In the genomic region with DNA sequence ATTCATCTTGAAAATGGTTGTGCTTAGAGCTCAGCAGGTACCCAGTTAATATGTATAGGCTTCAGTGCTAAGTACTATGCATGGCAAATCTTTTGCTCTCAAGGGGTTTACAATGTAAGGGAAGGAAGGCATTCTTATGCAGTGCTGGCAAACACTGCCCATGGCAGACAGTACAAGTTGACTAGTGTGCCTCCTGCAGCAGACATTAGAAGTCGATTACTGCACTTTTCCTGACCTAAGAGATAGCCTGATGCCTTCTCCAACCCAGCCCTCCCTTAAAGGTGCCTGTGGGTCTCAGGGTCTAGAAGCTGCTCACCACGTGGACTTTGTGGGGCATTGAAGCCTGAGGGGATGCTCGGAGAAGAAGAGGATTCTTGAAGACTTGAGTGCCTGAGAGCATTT, we compare ENCODE assay signal across 1 cellular context.
TF ChIP-seq lines count a peak whose summit lies in the region.

No MANE protein-coding gene starts in this region.

TF ChIP-seq in HEK293, 187 proteins besides CTCF, POLR2A, EP300 and RAD21 (continued from another document):
- TF ChIP-seq ZNF202 (tag by site-specific recombination; IDR thresholded peaks at IDR 0.05; ENCODE audit: borderline replicate concordance) (no peak), ZNF112 (tag by site-specific recombination; IDR thresholded peaks at IDR 0.05) (no peak), IKZF3 (tag by site-specific recombination; IDR thresholded peaks at IDR 0.05) (no peak), ZSCAN23 (tag by site-specific recombination; IDR thresholded peaks at IDR 0.05) (no peak), SCRT2 (tag by site-specific recombination; IDR thresholded peaks at IDR 0.05) (no peak), ZNF48 (tag by site-specific recombination; IDR thresholded peaks at IDR 0.05) (no peak), ZNF544 (tag by site-specific recombination; IDR thresholded peaks at IDR 0.05) (no peak), SP3 (tag by site-specific recombination; IDR thresholded peaks at IDR 0.05) (no peak), ZNF366 (tag by site-specific recombination; conservative IDR thresholded peaks at IDR 0.05) (no peak), ZBTB17 (tag by site-specific recombination; IDR thresholded peaks at IDR 0.05) (peak; percentile 91), ZNF555 (tag by site-specific recombination; conservative IDR thresholded peaks at IDR 0.05) (no peak), ZNF701 (tag by site-specific recombination; IDR thresholded peaks at IDR 0.05) (no peak), ZNF23 (tag by site-specific recombination; IDR thresholded peaks at IDR 0.05; ENCODE audit: borderline replicate concordance) (peak; percentile 91; the same call in 1 of the 2 replicates)
- TF ChIP-seq, protein P1, sequence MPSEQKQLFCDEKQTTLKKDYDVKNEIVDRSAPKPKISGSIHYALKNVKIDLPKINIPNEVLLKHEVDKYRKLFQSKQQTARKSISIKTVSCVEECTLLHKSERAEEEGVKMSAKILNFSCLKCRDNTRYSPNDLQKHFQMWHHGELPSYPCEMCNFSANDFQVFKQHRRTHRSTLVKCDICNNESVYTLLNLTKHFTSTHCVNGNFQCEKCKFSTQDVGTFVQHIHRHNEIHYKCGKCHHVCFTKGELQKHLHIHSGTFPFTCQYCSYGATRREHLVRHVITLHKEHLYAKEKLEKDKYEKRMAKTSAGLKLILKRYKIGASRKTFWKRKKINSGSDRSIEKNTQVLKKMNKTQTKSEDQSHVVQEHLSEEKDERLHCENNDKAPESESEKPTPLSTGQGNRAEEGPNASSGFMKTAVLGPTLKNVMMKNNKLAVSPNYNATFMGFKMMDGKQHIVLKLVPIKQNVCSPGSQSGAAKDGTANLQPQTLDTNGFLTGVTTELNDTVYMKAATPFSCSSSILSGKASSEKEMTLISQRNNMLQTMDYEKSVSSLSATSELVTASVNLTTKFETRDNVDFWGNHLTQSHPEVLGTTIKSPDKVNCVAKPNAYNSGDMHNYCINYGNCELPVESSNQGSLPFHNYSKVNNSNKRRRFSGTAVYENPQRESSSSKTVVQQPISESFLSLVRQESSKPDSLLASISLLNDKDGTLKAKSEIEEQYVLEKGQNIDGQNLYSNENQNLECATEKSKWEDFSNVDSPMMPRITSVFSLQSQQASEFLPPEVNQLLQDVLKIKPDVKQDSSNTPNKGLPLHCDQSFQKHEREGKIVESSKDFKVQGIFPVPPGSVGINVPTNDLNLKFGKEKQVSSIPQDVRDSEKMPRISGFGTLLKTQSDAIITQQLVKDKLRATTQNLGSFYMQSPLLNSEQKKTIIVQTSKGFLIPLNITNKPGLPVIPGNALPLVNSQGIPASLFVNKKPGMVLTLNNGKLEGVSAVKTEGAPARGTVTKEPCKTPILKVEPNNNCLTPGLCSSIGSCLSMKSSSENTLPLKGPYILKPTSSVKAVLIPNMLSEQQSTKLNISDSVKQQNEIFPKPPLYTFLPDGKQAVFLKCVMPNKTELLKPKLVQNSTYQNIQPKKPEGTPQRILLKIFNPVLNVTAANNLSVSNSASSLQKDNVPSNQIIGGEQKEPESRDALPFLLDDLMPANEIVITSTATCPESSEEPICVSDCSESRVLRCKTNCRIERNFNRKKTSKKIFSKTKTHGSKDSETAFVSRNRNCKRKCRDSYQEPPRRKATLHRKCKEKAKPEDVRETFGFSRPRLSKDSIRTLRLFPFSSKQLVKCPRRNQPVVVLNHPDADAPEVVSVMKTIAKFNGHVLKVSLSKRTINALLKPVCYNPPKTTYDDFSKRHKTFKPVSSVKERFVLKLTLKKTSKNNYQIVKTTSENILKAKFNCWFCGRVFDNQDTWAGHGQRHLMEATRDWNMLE (tag by site-specific recombination; conservative IDR thresholded peaks at IDR 0.05; ENCODE audit: low read depth) = no peak
- TF ChIP-seq, protein P2, sequence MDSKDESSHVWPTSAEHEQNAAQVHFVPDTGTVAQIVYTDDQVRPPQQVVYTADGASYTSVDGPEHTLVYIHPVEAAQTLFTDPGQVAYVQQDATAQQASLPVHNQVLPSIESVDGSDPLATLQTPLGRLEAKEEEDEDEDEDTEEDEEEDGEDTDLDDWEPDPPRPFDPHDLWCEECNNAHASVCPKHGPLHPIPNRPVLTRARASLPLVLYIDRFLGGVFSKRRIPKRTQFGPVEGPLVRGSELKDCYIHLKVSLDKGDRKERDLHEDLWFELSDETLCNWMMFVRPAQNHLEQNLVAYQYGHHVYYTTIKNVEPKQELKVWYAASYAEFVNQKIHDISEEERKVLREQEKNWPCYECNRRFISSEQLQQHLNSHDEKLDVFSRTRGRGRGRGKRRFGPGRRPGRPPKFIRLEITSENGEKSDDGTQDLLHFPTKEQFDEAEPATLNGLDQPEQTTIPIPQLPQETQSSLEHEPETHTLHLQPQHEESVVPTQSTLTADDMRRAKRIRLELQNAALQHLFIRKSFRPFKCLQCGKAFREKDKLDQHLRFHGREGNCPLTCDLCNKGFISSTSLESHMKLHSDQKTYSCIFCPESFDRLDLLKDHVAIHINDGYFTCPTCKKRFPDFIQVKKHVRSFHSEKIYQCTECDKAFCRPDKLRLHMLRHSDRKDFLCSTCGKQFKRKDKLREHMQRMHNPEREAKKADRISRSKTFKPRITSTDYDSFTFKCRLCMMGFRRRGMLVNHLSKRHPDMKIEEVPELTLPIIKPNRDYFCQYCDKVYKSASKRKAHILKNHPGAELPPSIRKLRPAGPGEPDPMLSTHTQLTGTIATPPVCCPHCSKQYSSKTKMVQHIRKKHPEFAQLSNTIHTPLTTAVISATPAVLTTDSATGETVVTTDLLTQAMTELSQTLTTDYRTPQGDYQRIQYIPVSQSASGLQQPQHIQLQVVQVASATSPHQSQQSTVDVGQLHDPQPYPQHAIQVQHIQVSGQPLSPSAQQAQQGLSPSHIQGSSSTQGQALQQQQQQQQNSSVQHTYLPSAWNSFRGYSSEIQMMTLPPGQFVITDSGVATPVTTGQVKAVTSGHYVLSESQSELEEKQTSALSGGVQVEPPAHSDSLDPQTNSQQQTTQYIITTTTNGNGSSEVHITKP (tag by site-specific recombination; IDR thresholded peaks at IDR 0.05) = no peak
